ENCODE assay signal across 24 cellular contexts in genomic region chr12:62532333-62532732, GRCh38.
DNase-seq lines count a peak whose midpoint lies in the region; ATAC-seq, FAIRE-seq and TF ChIP-seq lines count a peak whose summit lies in the region.
"Had no signal": no experiment of that assay in that cellular context is flagged by ENCODE, and none has a peak within 500 bp of the region (broad histone marks: within the 10 kb centered on the region; RNA-seq: fewer than 3 reads in every experiment).

No MANE protein-coding gene starts in this region.

- no peak overlapping the region for H2AK9ac ChIP-seq in IMR-90 (replicated peaks; ENCODE audit: low read depth, low read length, poor library complexity)

- H2AFZ ChIP-seq in HepG2 (ENCODE audit: low read length) (no peak overlapping the region), IMR-90 (replicated peaks; ENCODE audit: low read length, poor library complexity) (no peak overlapping the region)

- H2BK5ac ChIP-seq in IMR-90 (ENCODE audit: low read depth, low read length, poor library complexity, severe bottlenecking), result no peak overlapping the region

- H3K4me1 ChIP-seq in right lobe of liver, result peaks cover 0 to 28% (median 11%) of the 10 kb centered on the region in 4 donors
- peaks cover 15% of the 10 kb centered on the region for H3K4me1 ChIP-seq in HepG2 (ENCODE audit: insufficient read depth, low read length)
- peaks cover 7% of the 10 kb centered on the region for H3K4me1 ChIP-seq in IMR-90 (ENCODE audit: control insufficient read depth, insufficient read depth, low read length)
- H3K4me1 ChIP-seq in left lung, result no peaks in the 10 kb centered on the region
- H3K4me1 ChIP-seq: BE2C had no signal

- H3K79me1 ChIP-seq in IMR-90 (ENCODE audit: low read depth in 1 of 2, low read length in 2 of 2), result peaks cover 5 to 11% of the 10 kb centered on the region in 2 experiments; a peak in 2 of 4 replicates

- TF ChIP-seq CTCF in right lobe of liver (IDR thresholded peaks at IDR 0.05), result no peak
- TF ChIP-seq CTCF in HepG2 (CRISPR knock-in tag; IDR thresholded peaks at IDR 0.05), result no peak
- TF ChIP-seq CTCF in IMR-90 (conservative IDR thresholded peaks at IDR 0.05; ENCODE audit: low read depth, low read length), result no peak
- TF ChIP-seq CTCF in left lung (IDR thresholded peaks at IDR 0.05), result no peak

- in situ Hi-C loops in HepG2 (cut with HindIII; ENCODE audit: extremely low pct_ligation_motif_present, low pct_unique_long_range_greater_than_20kb) (no loop called here), IMR-90 (cut with MboI; ENCODE audit: low sequenced_read_pairs) (no loop called here)

- H3K27me3 ChIP-seq in right lobe of liver (no peaks in the 10 kb centered on the region), HepG2 (ENCODE audit: control insufficient read depth in 1 of 2, insufficient read depth in 2 of 2, low read length in 2 of 2) (no peaks in the 10 kb centered on the region), IMR-90 (ENCODE audit: control insufficient read depth, insufficient read depth, low read length) (no peaks in the 10 kb centered on the region), left lung (no peaks in the 10 kb centered on the region)
- H3K27me3 ChIP-seq: BE2C, BLaER1 had no signal

- TF ChIP-seq RAD21 in HepG2 (CRISPR knock-in tag; IDR thresholded peaks at IDR 0.05) (no peak), IMR-90 (IDR thresholded peaks at IDR 0.05; ENCODE audit: low read length) (no peak)

- H3K9ac ChIP-seq in HepG2 (ENCODE audit: insufficient read depth, low read depth, low read length) (no peak overlapping the region), IMR-90 (ENCODE audit: low read depth, low read length) (no peak overlapping the region)
- H3K9ac ChIP-seq: BLaER1 had no signal

- POLR2A ChIA-PET in HepG2 (lab: Yijun Ruan, JAX) (no interaction called here), IMR-90 (lab: Charles Lee; ENCODE audit: unreplicated experiment) (no interaction called here)

- ATAC-seq in right lobe of liver (no peak), HepG2 (no peak), IMR-90 (ENCODE audit: low read depth) (no peak), left lung (peak; percentile 74)
- no peak for ATAC-seq in activated CD4-positive, CD25-positive, alpha-beta regulatory T cell treated with anti-CD3 and anti-CD28 coated beads, Interleukin-2, amount 50 U/mL, for 24 hours

- intact Hi-C loops in right lobe of liver (cut with DNase I) (no loop called here), HepG2 (cut with micrococcal nuclease; ENCODE audit: unreplicated experiment) (no loop called here), IMR-90 (cut with micrococcal nuclease) (loop anchor here (5.0 kb wide), 1 partner anchor 95 kb away; no protein-coding TSS in a partner anchor), left lung (cut with DNase I) (no loop called here), posterior vena cava (cut with DNase I) (no loop called here)

- H4K8ac ChIP-seq in IMR-90 (ENCODE audit: low read depth in 2 of 2, low read length in 2 of 2), result no peak overlapping the region

- peak overlapping the region in 2 of 3 donors; percentile 72 to 91 for H3K27ac ChIP-seq in right lobe of liver
- no peak overlapping the region for H3K27ac ChIP-seq in HepG2 (ENCODE audit: extremely low read length, insufficient read depth, low read length)
- H3K27ac ChIP-seq in IMR-90 (ENCODE audit: insufficient read depth, low read length), result no peak overlapping the region
- H3K27ac ChIP-seq in left lung, result no peak overlapping the region
- H3K27ac ChIP-seq: BLaER1 had no signal

- H2AK5ac ChIP-seq in IMR-90 (ENCODE audit: low read depth, low read length), result no peak overlapping the region; the same call in 1 of the 2 replicates

- H3K23ac ChIP-seq in IMR-90 (ENCODE audit: low read depth, low read length), result no peak overlapping the region

- H3K79me2 ChIP-seq in HepG2 (ENCODE audit: insufficient read depth, low read length), result no peaks in the 10 kb centered on the region

- H4K5ac ChIP-seq in IMR-90 (ENCODE audit: low read depth, low read length), result no peak overlapping the region

- no peak for TF ChIP-seq POLR2A in right lobe of liver (IDR thresholded peaks at IDR 0.05)
- TF ChIP-seq POLR2A in HepG2 (IDR thresholded peaks at IDR 0.05; ENCODE audit: insufficient read depth in 1 of 2, low read depth in 2 of 2, low read length in 2 of 2), result no peak
- no peak for TF ChIP-seq POLR2A in IMR-90 (IDR thresholded peaks at IDR 0.05; ENCODE audit: low read depth, low read length)

- peak overlapping the region; percentile 39; the same call in 1 of the 2 replicates for H3K4ac ChIP-seq in IMR-90 (ENCODE audit: low read depth, low read length)

- DNase-seq in right lobe of liver, result no peak
- no peak for DNase-seq in HepG2 (ENCODE audit: low spot score)
- no peak for DNase-seq in IMR-90
- DNase-seq in left lung, result no peak
- no peak for DNase-seq in activated effector memory CD4-positive, alpha-beta T cell treated with Interleukin-2 at 50 U/mL for 16 hours
- DNase-seq in posterior vena cava (ENCODE audit: low spot score), result no peak
- DNase-seq: 8988T; ACHN; BE2C; C1 segment of cervical spinal cord; CD4-positive, alpha-beta memory T cell; CD4-positive, CD25-positive, alpha-beta regulatory T cell; CD8-positive, alpha-beta memory T cell; COR-L47; DMS 273 treated with DMSO at 0.1 percent for 48 hours; DMS153; DMS79; DND-41; EL; GF-D8 had no signal

- H3K36me3 ChIP-seq in right lobe of liver (peaks cover 0 to 3% (median under 1%) of the 10 kb centered on the region in 4 donors), HepG2 (replicated peaks in 1 of 2; ENCODE audit: control insufficient read depth in 1 of 2, insufficient read depth in 2 of 2, low read length in 2 of 2) (peaks cover 2 to 31% of the 10 kb centered on the region in 2 experiments; a peak in 3 of 5 replicates), IMR-90 (ENCODE audit: control insufficient read depth, insufficient read depth, low read length) (peaks cover 14% of the 10 kb centered on the region), left lung (peaks cover 0 to 53% of the 10 kb centered on the region in 2 donors)

- peak overlapping the region; percentile 30; the same call in 1 of the 2 replicates for H2BK120ac ChIP-seq in IMR-90 (ENCODE audit: low read depth, low read length)

- H3K18ac ChIP-seq in IMR-90 (ENCODE audit: low read depth, low read length), result peak overlapping the region; percentile 85; the same call in 1 of the 2 replicates

- TF ChIP-seq EP300 in HepG2 (IDR thresholded peaks at IDR 0.05; ENCODE audit: low read depth in 2 of 2, low read length in 2 of 2) (no peak), HepG2 (CRISPR knock-in tag; IDR thresholded peaks at IDR 0.05; ENCODE audit: borderline replicate concordance) (no peak)

- dilution Hi-C loops in IMR-90 (cut with HindIII; ENCODE audit: low sequenced_read_pairs, unreplicated experiment), result no loop called here

- H4K20me1 ChIP-seq in HepG2 (ENCODE audit: insufficient read depth, low read length) (no peaks in the 10 kb centered on the region), IMR-90 (ENCODE audit: insufficient read depth, low read length) (no peaks in the 10 kb centered on the region)
- H4K20me1 ChIP-seq: BLaER1 had no signal

- no peak overlapping the region for H3K56ac ChIP-seq in IMR-90 (ENCODE audit: extremely low read depth, insufficient read depth, low read length)

- H2BK20ac ChIP-seq in IMR-90 (ENCODE audit: low read depth, low read length), result no peak overlapping the region

- WGBS in right lobe of liver (ENCODE audit: insufficient coverage, low coverage, low lambda C conversion rate, missing lambda C conversion rate), result 63% methylated on average over 3 of the region's 3 CpGs
- WGBS in HepG2 (ENCODE audit: low lambda C conversion rate), result 64% methylated on average over 3 of the region's 3 CpGs
- WGBS in IMR-90 (ENCODE audit: extremely low coverage in 2 of 2, insufficient read length in 1 of 2), 2 experiments, result no CpG with 5 or more reads among the region's 3 CpGs

- H3K4me3 ChIP-seq in right lobe of liver (no peak overlapping the region), HepG2 (replicated peaks in 1 of 3; ENCODE audit: insufficient read depth in 1 of 3, low read depth in 2 of 3, low read length in 3 of 3) (no peak overlapping the region), IMR-90 (ENCODE audit: insufficient read depth, low read depth, low read length) (no peak overlapping the region), left lung (no peak overlapping the region)
- H3K4me3 ChIP-seq: BLaER1 had no signal

- H3K4me2 ChIP-seq in HepG2 (ENCODE audit: low read depth, low read length), result no peak overlapping the region
- H3K4me2 ChIP-seq in IMR-90 (ENCODE audit: low read depth, low read length), result no peak overlapping the region
- H3K4me2 ChIP-seq: BLaER1 had no signal

- H2BK15ac ChIP-seq in IMR-90 (ENCODE audit: low read depth, low read length), result no peak overlapping the region

- peaks cover 2% of the 10 kb centered on the region; the same call in 1 of the 2 replicates for H3K9me1 ChIP-seq in IMR-90 (ENCODE audit: insufficient read depth, low read length)

- H3K9me3 ChIP-seq in right lobe of liver (no peaks in the 10 kb centered on the region), HepG2 (ENCODE audit: low read length) (no peaks in the 10 kb centered on the region), IMR-90 (ENCODE audit: control insufficient read depth, insufficient read depth, low read length) (no peaks in the 10 kb centered on the region), left lung (no peaks in the 10 kb centered on the region)
- H3K9me3 ChIP-seq: BE2C, BLaER1 had no signal

- BruUV-seq in HepG2 (replicated peaks; lab: Mats Ljungman, UMichigan) (no TSS peak), IMR-90 (replicated peaks; lab: Mats Ljungman, UMichigan) (no TSS peak)

- CTCF ChIA-PET in HepG2 (lab: Yijun Ruan, JAX; ENCODE audit: low intra/inter-chr PET ratio, low total read pairs), result no interaction called here
- CTCF ChIA-PET in IMR-90 (lab: Yijun Ruan, JAX), result interaction anchor here (0.6 kb wide), 1 partner anchor 409 kb away, joined by 3 read pairs; no protein-coding TSS in a partner anchor

- FAIRE-seq in HepG2 (lab: Jason Lieb, UNC), result no peak
- FAIRE-seq: A204.1, GM12891 had no signal

- H3K14ac ChIP-seq in IMR-90 (replicated peaks; ENCODE audit: low read depth, low read length), result no peak overlapping the region; the same call in 1 of the 2 replicates

- H4K91ac ChIP-seq in IMR-90 (ENCODE audit: insufficient read depth, low read depth, low read length), result peak overlapping the region; percentile 39; the same call in 1 of the 2 replicates

TF ChIP-seq in HepG2, 621 proteins besides CTCF, POLR2A, EP300 and RAD21 (continues in another document):
- TF ChIP-seq SATB2 (CRISPR knock-in tag; IDR thresholded peaks at IDR 0.05), result no peak
- no peak for TF ChIP-seq ZFP37 (CRISPR knock-in tag; IDR thresholded peaks at IDR 0.05; ENCODE audit: borderline replicate concordance)
- no peak for TF ChIP-seq CCAR2 (optimal IDR thresholded peaks at IDR 0.05; ENCODE audit: low read depth, low read length)
- no peak for TF ChIP-seq TBL1XR1 (IDR thresholded peaks at IDR 0.05; ENCODE audit: borderline replicate concordance, low read length, partially characterized antibody)

Comparison
In these comparisons a context has a peak if more than half of its experiments do, and no peak if none do; other contexts are left out.
1. H3K27ac ChIP-seq: peak in right lobe of liver (2 of 3); none in HepG2 (single experiment), IMR-90 (single experiment) and left lung (0 of 2).